20 cellular contexts compared by ENCODE assay signal in genomic region chr16:11187522-11187921, GRCh38.
"Had no signal": no experiment of that assay in that cellular context is flagged by ENCODE, and none has a peak within 500 bp of the region (broad histone marks: within the 10 kb centered on the region; RNA-seq: fewer than 3 reads in every experiment).

No MANE protein-coding gene starts in this region.

- H3K27me3 ChIP-seq: dorsolateral prefrontal cortex, hepatocyte, neutrophil, sigmoid colon, tibial artery, upper lobe of right lung, vagina had no signal

- H3K4me2 ChIP-seq: hepatocyte had no signal

- H3K36me3 Mint-ChIP-seq: naive B cell had no signal

- H3K4me1 ChIP-seq: sigmoid colon had no signal

- ATAC-seq: left colon, upper lobe of right lung had no signal

- H3K79me2 ChIP-seq: hepatocyte had no signal

- H3K27ac Mint-ChIP-seq: naive B cell had no signal

- DNase-seq: dorsolateral prefrontal cortex; effector CD8-positive, alpha-beta T cell; foreskin melanocyte; head of caudate nucleus; left colon; mesendoderm; naive B cell; posterior cingulate gyrus; sigmoid colon; stimulated activated CD4-positive, alpha-beta T cell treated with anti-CD3 and anti-CD28 coated beads, Interleukin-2, amount 100 ng/mL, for 24 hours; stimulated activated CD4-positive, alpha-beta T cell treated with anti-CD3 and anti-CD28 coated beads, Interleukin-4, amount 100 ng/mL, for 4 hours; stimulated activated naive CD4-positive, alpha-beta T cell treated with Interleukin-2 at 50 U/mL for 16 hours; tibial artery; upper lobe of right lung had no signal

- H3K27me3 Mint-ChIP-seq: naive B cell had no signal

- H3K4me1 Mint-ChIP-seq: naive B cell had no signal

- H3K27ac ChIP-seq: coronary artery, dorsolateral prefrontal cortex, hepatocyte, neutrophil, sigmoid colon, skin epidermis, tibial artery, upper lobe of right lung, vagina had no signal

- H3K4me3 ChIP-seq: coronary artery, dorsolateral prefrontal cortex, hepatocyte, sigmoid colon, skin epidermis, tibial artery, upper lobe of right lung, vagina had no signal

- H2AFZ ChIP-seq: hepatocyte had no signal

- H3K36me3 ChIP-seq: sigmoid colon, tibial artery, upper lobe of right lung, vagina had no signal

- H3K9me3 ChIP-seq: neutrophil, sigmoid colon, tibial artery, upper lobe of right lung, vagina had no signal

- H3K9me3 Mint-ChIP-seq: naive B cell, nephron had no signal

- H3K4me3 Mint-ChIP-seq: naive B cell, nephron had no signal
